Comparison of ENCODE assay signal across 28 cellular contexts in the genomic region with DNA sequence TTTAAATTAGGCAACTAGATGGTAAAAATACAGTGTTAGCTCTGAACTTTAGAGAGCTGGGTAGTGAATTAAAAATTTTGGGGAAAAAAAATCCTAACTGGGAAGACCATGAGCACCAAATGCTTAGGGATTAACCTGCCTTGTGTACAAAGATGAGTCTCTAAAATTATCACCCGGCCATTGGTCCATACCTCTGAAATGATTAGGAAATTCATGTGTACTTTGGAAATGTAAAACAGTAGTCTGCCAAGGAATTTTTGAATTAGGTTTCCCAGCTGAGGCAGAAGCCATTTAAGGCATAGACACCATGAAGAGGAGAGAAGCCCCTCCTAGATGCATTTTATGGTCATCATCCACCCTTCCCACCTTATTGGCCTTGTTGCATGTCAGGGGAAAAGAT.
"Had no signal": no experiment of that assay in that cellular context is flagged by ENCODE, and none has a peak within 500 bp of the region (broad histone marks: within the 10 kb centered on the region; RNA-seq: fewer than 3 reads in every experiment).

No MANE protein-coding gene starts in this region.

- H3K4me2 ChIP-seq: neural progenitor cell, smooth muscle cell had no signal

- H3K4me3 ChIP-seq: neural progenitor cell, ovary, psoas muscle, skin epidermis, smooth muscle cell, spleen, suprapubic skin, testis, tibial artery, transverse colon, upper lobe of right lung, uterus had no signal

- H3K36me3 ChIP-seq: neural progenitor cell, ovary, spleen, suprapubic skin, tibial artery, transverse colon, upper lobe of right lung, uterus had no signal

- H2AFZ ChIP-seq: neural progenitor cell, parathyroid adenoma had no signal

- H3K27me3 ChIP-seq: neural progenitor cell, ovary, spleen, suprapubic skin, testis, tibial artery, transverse colon, upper lobe of right lung, uterus had no signal

- H3K4me1 ChIP-seq: parathyroid adenoma, psoas muscle, spleen, suprapubic skin, testis, transverse colon, upper lobe of right lung, uterus had no signal

- DNase-seq: natural killer cell; occipital lobe; ovary; posterior cingulate gyrus; psoas muscle; right cardiac atrium; spleen; stimulated activated CD4-positive, alpha-beta T cell treated with anti-CD3 and anti-CD28 coated beads, Interleukin-12 subunit alpha, Interleukin-12 subunit beta, amount 100 ng/mL, for 4 hours; stimulated activated CD4-positive, alpha-beta T cell treated with anti-CD3 and anti-CD28 coated beads, Interleukin-1b, Interleukin-23, amount 100 ng/mL, for 48 hours; stimulated activated CD4-positive, alpha-beta T cell treated with anti-CD3 and anti-CD28 coated beads, Interleukin-4, amount 100 ng/mL, for 1 hour; stimulated activated CD4-positive, alpha-beta T cell treated with anti-CD3 and anti-CD28 coated beads, Interleukin-4, amount 100 ng/mL, for 4 hours; stimulated activated CD8-positive, alpha-beta memory T cell treated with anti-CD3 and anti-CD28 coated beads, Interleukin-4, amount 100 ng/mL, for 48 hours; stimulated activated naive CD4-positive, alpha-beta T cell; stimulated activated naive CD8-positive, alpha-beta T cell treated with anti-CD3 and anti-CD28 coated beads, Interleukin-15, amount 100 ng/mL, for 72 hours; stimulated activated naive CD8-positive, alpha-beta T cell treated with anti-CD3 and anti-CD28 coated beads, Interleukin-15, Interleukin-2, amounts not matched to agents 100 U/mL and 50 U/mL, for 24 hours; substantia nigra; testis; tibial artery; transverse colon; upper lobe of right lung; uterus had no signal

- ATAC-seq: natural killer cell; psoas muscle; right cardiac atrium; sciatic nerve; stimulated activated memory B cell treated with anti-CD40 and anti-IgM and Interleukin-4, amounts not matched to agents 10 μg/mL and 1 μg/mL and 100 μg/mL, for 72 hours; stimulated activated naive CD8-positive, alpha-beta T cell treated with anti-CD3 and anti-CD28 coated beads, Interleukin-15, amount 100 ng/mL, for 72 hours; stimulated activated naive CD8-positive, alpha-beta T cell treated with anti-CD3 and anti-CD28 coated beads, Interleukin-15, Interleukin-2, amounts not matched to agents 100 U/mL and 50 U/mL, for 24 hours; upper lobe of right lung had no signal

- H3K79me2 ChIP-seq: parathyroid adenoma had no signal

- H3K9ac ChIP-seq: neural progenitor cell, parathyroid adenoma had no signal

- H3K27ac ChIP-seq: neural progenitor cell, ovary, parathyroid adenoma, psoas muscle, skin epidermis, spleen, suprapubic skin, tibial artery, transverse colon, upper lobe of right lung, uterus had no signal

- H3K9me3 ChIP-seq: ovary, psoas muscle, spleen, suprapubic skin, testis, tibial artery, transverse colon, upper lobe of right lung, uterus had no signal
